In the genomic region with DNA sequence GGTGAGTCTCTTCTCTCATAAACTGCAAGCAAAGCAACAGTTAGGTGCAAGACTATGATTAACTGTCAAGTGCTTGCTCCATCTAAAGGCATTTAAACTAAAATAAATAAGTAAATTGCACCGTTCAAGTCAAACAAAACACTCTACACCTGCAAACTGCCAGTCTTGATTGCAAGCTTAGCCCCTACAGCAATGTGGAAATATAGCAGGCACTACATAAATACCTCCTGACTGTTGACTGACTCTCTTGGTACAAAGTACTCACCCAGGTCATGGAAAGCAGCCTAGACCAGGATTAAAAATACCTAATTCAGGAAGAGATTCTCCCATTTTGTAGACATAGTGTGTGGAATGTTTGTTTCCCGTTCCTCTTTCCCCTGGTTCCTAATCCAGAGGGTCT, we compare ENCODE assay signal across 20 cellular contexts.
DNase-seq lines count a peak whose midpoint lies in the region; ATAC-seq, FAIRE-seq and TF ChIP-seq lines count a peak whose summit lies in the region.
"Had no signal": no experiment of that assay in that cellular context is flagged by ENCODE, and none has a peak within 500 bp of the region (broad histone marks: within the 10 kb centered on the region; RNA-seq: fewer than 3 reads in every experiment).

No MANE protein-coding gene starts in this region.

- TF ChIP-seq CTCF in HEK293 (tag by site-specific recombination; IDR thresholded peaks at IDR 0.05) (no peak), left lung (IDR thresholded peaks at IDR 0.05) (no peak)

- no peak for FAIRE-seq in small intestine (lab: Jason Lieb, UNC)

- 7 to 46% (median 24%) methylated on average over 2 of the region's 2 CpGs for WGBS in small intestine, 3 donors

- H3K27ac ChIP-seq in HEK293 (ENCODE audit: extremely low read depth, low read depth, low read length) = no peak overlapping the region
- H3K27ac ChIP-seq in left lung = no peak overlapping the region
- H3K27ac ChIP-seq in small intestine (ENCODE audit: low read depth in 1 of 2, low read length in 1 of 2) = peak overlapping the region in 1 of 2 donors; percentile 56
- H3K27ac ChIP-seq: PC-9, RWPE1 had no signal

- peak; percentile 73 for ATAC-seq in left lung
- no peak for ATAC-seq in natural killer cell treated with Interleukin-12 subunit alpha and Interleukin-12 subunit beta and Interleukin-15 and Interleukin-18, amount 100 ng/mL, for 72 hours
- ATAC-seq: CD8-positive, alpha-beta T cell had no signal

- peaks cover 3 to 6% of the 10 kb centered on the region in 2 donors for H3K27me3 Mint-ChIP-seq in natural killer cell treated with Interleukin-12 subunit alpha and Interleukin-12 subunit beta and Interleukin-15 and Interleukin-18, amount 100 ng/mL, for 72 hours

- POLR2A ChIA-PET in HEK293 (lab: Yijun Ruan, JAX) = no interaction called here

- H3K4me1 ChIP-seq in HEK293 (ENCODE audit: control insufficient read depth, insufficient read depth, low read length) = no peaks in the 10 kb centered on the region
- no peaks in the 10 kb centered on the region for H3K4me1 ChIP-seq in left lung
- H3K4me1 ChIP-seq in small intestine (ENCODE audit: control insufficient read depth in 2 of 2, insufficient read depth in 1 of 2, low read depth in 1 of 2, low read length in 1 of 2) = peaks cover 0 to 2% of the 10 kb centered on the region in 2 donors

- DNase-seq in NCI-H748 treated with DMSO at 0.1 percent for 48 hours (lab: John Stamatoyannopoulos, UW) (peak; percentile 20), left lung (no peak), small intestine (peak; percentile 37), superior temporal gyrus (ENCODE audit: extremely low spot score) (no peak), NCI-H146 (lab: John Stamatoyannopoulos, UW) (no peak)
- DNase-seq in natural killer cell treated with Interleukin-12 subunit alpha and Interleukin-12 subunit beta and Interleukin-15 and Interleukin-18, amount 100 ng/mL, for 72 hours (ENCODE audit: low spot score) = no peak
- DNase-seq: Calu3; CD8-positive, alpha-beta T cell; GF-D8; H9; Kasumi-1; NCI-H1048; NCI-H2081; NCI-H2171 treated with DMSO at 0.1 percent for 48 hours; PC-9; SIG-M5 had no signal

- H3K36me3 ChIP-seq in HEK293 (ENCODE audit: control insufficient read depth in 2 of 2, insufficient read depth in 1 of 2, low read length in 2 of 2) = no peaks in the 10 kb centered on the region
- no peaks in the 10 kb centered on the region for H3K36me3 ChIP-seq in left lung
- H3K36me3 ChIP-seq in small intestine (ENCODE audit: control insufficient read depth in 2 of 2, insufficient read depth in 2 of 2, low read length in 2 of 2) = no peaks in the 10 kb centered on the region
- H3K36me3 ChIP-seq: BLaER1 treated with 17β-estradiol and CSF1 and Interleukin-3, amounts not matched to agents 10 nM and 100 nM; MG63 had no signal

- peaks cover 4% of the 10 kb centered on the region for H3K9me3 Mint-ChIP-seq in natural killer cell treated with Interleukin-12 subunit alpha and Interleukin-12 subunit beta and Interleukin-15 and Interleukin-18, amount 100 ng/mL, for 72 hours
- H3K9me3 Mint-ChIP-seq: CD8-positive, alpha-beta T cell had no signal

- no peaks in the 10 kb centered on the region for H3K27me3 ChIP-seq in left lung
- no peaks in the 10 kb centered on the region for H3K27me3 ChIP-seq in small intestine (ENCODE audit: control insufficient read depth in 2 of 2, insufficient read depth in 2 of 2, low read length in 2 of 2)
- H3K27me3 ChIP-seq: BLaER1 treated with 17β-estradiol and CSF1 and Interleukin-3, amounts not matched to agents 10 nM and 100 nM; MG63 had no signal

- no peak overlapping the region for H3K4me3 ChIP-seq in HEK293 (ENCODE audit: low read depth, low read length)
- no peak overlapping the region for H3K4me3 ChIP-seq in left lung
- no peak overlapping the region for H3K4me3 ChIP-seq in small intestine (ENCODE audit: low read depth in 1 of 2, low read length in 2 of 2)
- H3K4me3 ChIP-seq: BLaER1 treated with 17β-estradiol and CSF1 and Interleukin-3, amounts not matched to agents 10 nM and 100 nM; MG63; PC-9 had no signal

- H3K27ac Mint-ChIP-seq in natural killer cell treated with Interleukin-12 subunit alpha and Interleukin-12 subunit beta and Interleukin-15 and Interleukin-18, amount 100 ng/mL, for 72 hours = no peak overlapping the region
- H3K27ac Mint-ChIP-seq: CD8-positive, alpha-beta T cell; H9 had no signal

- CTCF ChIA-PET in HEK293 (lab: Yijun Ruan, JAX) = interaction anchor here (1.6 kb wide), 1 partner anchor 9 kb away, joined by 7 read pairs; no protein-coding TSS in a partner anchor

- H3K4me3 Mint-ChIP-seq in natural killer cell treated with Interleukin-12 subunit alpha and Interleukin-12 subunit beta and Interleukin-15 and Interleukin-18, amount 100 ng/mL, for 72 hours = no peak overlapping the region
- H3K4me3 Mint-ChIP-seq: CD8-positive, alpha-beta T cell; H9 had no signal

- no peaks in the 10 kb centered on the region for H3K9me3 ChIP-seq in HEK293 (ENCODE audit: control insufficient read depth, insufficient read depth, low read depth, low read length)
- no peaks in the 10 kb centered on the region for H3K9me3 ChIP-seq in left lung
- H3K9me3 ChIP-seq in small intestine (ENCODE audit: control insufficient read depth, low read depth) = no peaks in the 10 kb centered on the region
- H3K9me3 ChIP-seq: BLaER1 treated with 17β-estradiol and CSF1 and Interleukin-3, amounts not matched to agents 10 nM and 100 nM; MG63 had no signal

- no peaks in the 10 kb centered on the region for H3K4me1 Mint-ChIP-seq in natural killer cell treated with Interleukin-12 subunit alpha and Interleukin-12 subunit beta and Interleukin-15 and Interleukin-18, amount 100 ng/mL, for 72 hours (ENCODE audit: low read depth in 2 of 2)

- H3K36me3 Mint-ChIP-seq in natural killer cell treated with Interleukin-12 subunit alpha and Interleukin-12 subunit beta and Interleukin-15 and Interleukin-18, amount 100 ng/mL, for 72 hours = no peaks in the 10 kb centered on the region
- H3K36me3 Mint-ChIP-seq: CD8-positive, alpha-beta T cell had no signal

- intact Hi-C loops in left lung (cut with DNase I) = no loop called here

TF ChIP-seq in HEK293, 187 proteins besides CTCF, POLR2A, EP300 and RAD21:
- TF ChIP-seq, protein P1, sequence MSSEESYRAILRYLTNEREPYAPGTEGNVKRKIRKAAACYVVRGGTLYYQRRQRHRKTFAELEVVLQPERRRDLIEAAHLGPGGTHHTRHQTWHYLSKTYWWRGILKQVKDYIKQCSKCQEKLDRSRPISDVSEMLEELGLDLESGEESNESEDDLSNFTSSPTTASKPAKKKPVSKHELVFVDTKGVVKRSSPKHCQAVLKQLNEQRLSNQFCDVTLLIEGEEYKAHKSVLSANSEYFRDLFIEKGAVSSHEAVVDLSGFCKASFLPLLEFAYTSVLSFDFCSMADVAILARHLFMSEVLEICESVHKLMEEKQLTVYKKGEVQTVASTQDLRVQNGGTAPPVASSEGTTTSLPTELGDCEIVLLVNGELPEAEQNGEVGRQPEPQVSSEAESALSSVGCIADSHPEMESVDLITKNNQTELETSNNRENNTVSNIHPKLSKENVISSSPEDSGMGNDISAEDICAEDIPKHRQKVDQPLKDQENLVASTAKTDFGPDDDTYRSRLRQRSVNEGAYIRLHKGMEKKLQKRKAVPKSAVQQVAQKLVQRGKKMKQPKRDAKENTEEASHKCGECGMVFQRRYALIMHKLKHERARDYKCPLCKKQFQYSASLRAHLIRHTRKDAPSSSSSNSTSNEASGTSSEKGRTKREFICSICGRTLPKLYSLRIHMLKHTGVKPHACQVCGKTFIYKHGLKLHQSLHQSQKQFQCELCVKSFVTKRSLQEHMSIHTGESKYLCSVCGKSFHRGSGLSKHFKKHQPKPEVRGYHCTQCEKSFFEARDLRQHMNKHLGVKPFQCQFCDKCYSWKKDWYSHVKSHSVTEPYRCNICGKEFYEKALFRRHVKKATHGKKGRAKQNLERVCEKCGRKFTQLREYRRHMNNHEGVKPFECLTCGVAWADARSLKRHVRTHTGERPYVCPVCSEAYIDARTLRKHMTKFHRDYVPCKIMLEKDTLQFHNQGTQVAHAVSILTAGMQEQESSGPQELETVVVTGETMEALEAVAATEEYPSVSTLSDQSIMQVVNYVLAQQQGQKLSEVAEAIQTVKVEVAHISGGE (tag by site-specific recombination; conservative IDR thresholded peaks at IDR 0.05; ENCODE audit: low read depth) = no peak
- 0 out of 2 replicates have a peak, but pooled peaks have one; percentile 11 for TF ChIP-seq SCRT2 (tag by site-specific recombination; IDR thresholded peaks at IDR 0.05)

Comparison
In these comparisons a context has a peak if more than half of its experiments do, and no peak if none do; other contexts are left out.
1. DNase-seq: peak in NCI-H748 treated with DMSO at 0.1 percent for 48 hours (single experiment) and small intestine (single experiment); none in left lung (0 of 2), superior temporal gyrus (single experiment), NCI-H146 (single experiment) and natural killer cell treated with Interleukin-12 subunit alpha and Interleukin-12 subunit beta and Interleukin-15 and Interleukin-18, amount 100 ng/mL, for 72 hours (single experiment).